In the genomic region with DNA sequence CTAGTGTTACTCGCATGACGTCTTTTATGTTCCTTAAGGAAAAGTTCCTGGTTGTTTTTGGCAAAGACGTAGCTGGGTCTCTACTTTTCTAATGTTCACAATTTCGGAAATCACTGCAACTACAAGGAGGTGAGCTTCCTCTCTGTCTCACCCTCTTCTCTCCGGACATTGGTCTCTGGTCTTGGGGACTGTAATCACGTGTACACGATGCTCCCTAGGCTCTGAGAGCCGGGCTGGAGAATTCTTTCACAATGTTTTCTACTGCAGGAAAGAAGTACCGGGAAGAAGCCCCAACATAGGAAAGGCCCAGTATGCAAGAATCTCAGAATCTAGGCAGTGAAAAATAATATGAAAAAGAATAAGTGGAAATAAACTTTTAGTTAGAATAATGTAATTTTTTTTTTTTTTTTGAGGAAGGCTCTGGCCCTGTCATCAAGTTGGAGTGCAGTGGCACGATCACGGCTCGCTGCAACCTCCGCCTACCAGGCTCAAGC, we compare ENCODE assay signal across 8 cellular contexts. TPM values are rescaled to one million over a fixed set of nuclear protein-coding genes. Genes with fewer than 3 reads are reported as not detected.
DNase-seq lines count a peak whose midpoint lies in the region; ATAC-seq and TF ChIP-seq lines count a peak whose summit lies in the region.

No MANE protein-coding gene starts in this region.

- H3K36me3 Mint-ChIP-seq in HFFc6 (ENCODE audit: low read depth): no peaks in the 10 kb centered on the region
- no peaks in the 10 kb centered on the region for H3K36me3 Mint-ChIP-seq in T-helper 17 cell (ENCODE audit: low read depth)

- CTCF ChIA-PET in AG04450 (lab: Charles Lee): interaction anchor here (0.7 to 5.4 kb wide), 7 partner anchors 10 to 190 kb away, joined by 3 to 26 read pairs (median 3); partner anchors contain the start of genes NUDT17 and RBM8A

- peaks cover 7% of the 10 kb centered on the region for H3K9me3 Mint-ChIP-seq in HFFc6

- no peaks in the 10 kb centered on the region for H3K9me3 ChIP-seq in AG04450 (ENCODE audit: control insufficient read depth, insufficient read depth, low read length)
- no peaks in the 10 kb centered on the region for H3K9me3 ChIP-seq in T-helper 17 cell (ENCODE audit: control insufficient read depth, low read length, poor library complexity, severe bottlenecking)
- H3K9me3 ChIP-seq in iPS DF 6.9 (ENCODE audit: control insufficient read depth, insufficient read depth, low read length): no peaks in the 10 kb centered on the region
- no peaks in the 10 kb centered on the region for H3K9me3 ChIP-seq in testis

- H3K4me1 ChIP-seq in iPS DF 6.9 (ENCODE audit: control insufficient read depth, insufficient read depth, low read length) (no peaks in the 10 kb centered on the region), testis (no peaks in the 10 kb centered on the region)

- H3K4me3 ChIP-seq in AG04450 (ENCODE audit: low read depth, low read length): peak overlapping the region; percentile 34; the same call in 1 of the 2 replicates
- H3K4me3 ChIP-seq in iPS DF 6.9 (ENCODE audit: low read length): peak overlapping the region; percentile 3; the same call in 1 of the 2 replicates
- H3K4me3 ChIP-seq in testis: peak overlapping the region; percentile 56 to 81

- H3K36me3 ChIP-seq in iPS DF 6.9 (ENCODE audit: control insufficient read depth, insufficient read depth, low read length): no peaks in the 10 kb centered on the region
- no peaks in the 10 kb centered on the region for H3K36me3 ChIP-seq in testis (ENCODE audit: low read depth, missing control alignments)

- H3K27ac ChIP-seq in AG04450 (ENCODE audit: low read depth, low read length): peak overlapping the region; percentile 21
- no peak overlapping the region for H3K27ac ChIP-seq in iPS DF 6.9 (ENCODE audit: low read length)
- peak overlapping the region; percentile 5 to 66 for H3K27ac ChIP-seq in testis

- intact Hi-C loops in testis (cut with DNase I; ENCODE audit: low total_unique reads): no loop called here

- peak overlapping the region; percentile 93 for H3K27ac Mint-ChIP-seq in HFFc6
- H3K27ac Mint-ChIP-seq in T-helper 17 cell: peak overlapping the region; percentile 94

- TF ChIP-seq CTCF in AG04450 (IDR thresholded peaks at IDR 0.05; ENCODE audit: low read depth, low read length) (no peak), HFFc6 (IDR thresholded peaks at IDR 0.05) (no peak), testis (IDR thresholded peaks at IDR 0.05) (no peak)

- H3K4me3 Mint-ChIP-seq in HFFc6 (peak overlapping the region; percentile 95), T-helper 17 cell (peak overlapping the region; percentile 87)

- H3K4me1 Mint-ChIP-seq in HFFc6 (ENCODE audit: low read depth) (peaks cover 26% of the 10 kb centered on the region), T-helper 17 cell (peaks cover 34% of the 10 kb centered on the region)

- DNase-seq in AG04450 (ENCODE audit: low read depth, low spot score) (no peak), HFFc6 (no peak), T-helper 17 cell (no peak), iPS DF 6.9 (ENCODE audit: low read depth, low spot score) (no peak), testis (no peak), amygdala (lab: John Stamatoyannopoulos, UW) (no peak), NCI-H345 treated with DMSO at 0.1 percent for 48 hours (lab: John Stamatoyannopoulos, UW; ENCODE audit: unreplicated experiment) (no peak)

- H3K27me3 ChIP-seq in AG04450 (ENCODE audit: control insufficient read depth, insufficient read depth, low read length) (no peaks in the 10 kb centered on the region), iPS DF 6.9 (ENCODE audit: control insufficient read depth, insufficient read depth, low read length) (no peaks in the 10 kb centered on the region), testis (no peaks in the 10 kb centered on the region)

- H3K27me3 Mint-ChIP-seq in HFFc6 (ENCODE audit: insufficient read depth) (peaks cover 31% of the 10 kb centered on the region), T-helper 17 cell (peaks cover 8% of the 10 kb centered on the region)

- ATAC-seq in T-helper 17 cell: no peak
- ATAC-seq in GM18517 (IDR thresholded peaks at IDR 0.05; ENCODE audit: unreplicated experiment): no peak

- no CpG with 5 or more reads among the region's 13 CpGs for WGBS in iPS DF 6.9 (ENCODE audit: insufficient coverage, insufficient read length)
- 26 to 28% methylated on average over 13 of the region's 13 CpGs for WGBS in testis, 2 donors

- TF ChIP-seq POLR2A in testis (IDR thresholded peaks at IDR 0.05): no peak

- POLR2A ChIA-PET in AG04450 (lab: Yijun Ruan, JAX): interaction anchor here (1.1 to 5.9 kb wide), 2 partner anchors 16 to 72 kb away, joined by 7 to 71 read pairs; no protein-coding TSS in a partner anchor

RNA-seq across cellular contexts. Expression of gene HJV, which starts 13.5 kb away (rescaled TPM):
- polyA plus RNA-seq in AG04450 (2011; rRNA removed) (not detected in 2 replicates), testis (ENCODE audit: insufficient read depth, low read depth, low replicate concordance) (7.7 TPM)
- not detected in 2 replicates for polyA minus RNA-seq in AG04450 (2011; rRNA and poly(A)+ RNA removed)
- total RNA-seq in HFFc6 (2021; fragmentation: NEBNext Ultra II Directional; extraction: Animal tissue kit (Norgen Biotek cat#: 25700)): not detected
- total RNA-seq in T-helper 17 cell (not detected), testis (under 1 TPM in 1 of 2 donors, not detected in 1; 0.43 TPM)

RNA-seq across cellular contexts. Expression of gene TXNIP, which starts 38.6 kb away (rescaled TPM):
- 156 and 229 TPM in 2 replicates for polyA plus RNA-seq in AG04450 (2011; rRNA removed)
- polyA minus RNA-seq in AG04450 (2011; rRNA and poly(A)+ RNA removed): 235 and 252 TPM in 2 replicates
- 10 to 100 TPM; 49.2 to 78.0 (median 59.5) TPM for total RNA-seq in HFFc6 (2021; fragmentation: NEBNext Ultra II Directional; extraction: Animal tissue kit (Norgen Biotek cat#: 25700))
- 100 to 1,000 TPM; 567 to 927 TPM for total RNA-seq in T-helper 17 cell
- total RNA-seq in testis: 100 to 1,000 TPM; 268 to 328 TPM
- polyA plus RNA-seq in testis (ENCODE audit: insufficient read depth, low read depth, low replicate concordance): 274 TPM

Comparison
In these comparisons a context has a peak if more than half of its experiments do, and no peak if none do; other contexts are left out.
1. H3K4me3 ChIP-seq: peak in every context shown above with its lines; median percentile 68 in testis; 34 in AG04450; 3 in iPS DF 6.9.